Comparison of ENCODE assay signal across 9 cellular contexts in the genomic region with DNA sequence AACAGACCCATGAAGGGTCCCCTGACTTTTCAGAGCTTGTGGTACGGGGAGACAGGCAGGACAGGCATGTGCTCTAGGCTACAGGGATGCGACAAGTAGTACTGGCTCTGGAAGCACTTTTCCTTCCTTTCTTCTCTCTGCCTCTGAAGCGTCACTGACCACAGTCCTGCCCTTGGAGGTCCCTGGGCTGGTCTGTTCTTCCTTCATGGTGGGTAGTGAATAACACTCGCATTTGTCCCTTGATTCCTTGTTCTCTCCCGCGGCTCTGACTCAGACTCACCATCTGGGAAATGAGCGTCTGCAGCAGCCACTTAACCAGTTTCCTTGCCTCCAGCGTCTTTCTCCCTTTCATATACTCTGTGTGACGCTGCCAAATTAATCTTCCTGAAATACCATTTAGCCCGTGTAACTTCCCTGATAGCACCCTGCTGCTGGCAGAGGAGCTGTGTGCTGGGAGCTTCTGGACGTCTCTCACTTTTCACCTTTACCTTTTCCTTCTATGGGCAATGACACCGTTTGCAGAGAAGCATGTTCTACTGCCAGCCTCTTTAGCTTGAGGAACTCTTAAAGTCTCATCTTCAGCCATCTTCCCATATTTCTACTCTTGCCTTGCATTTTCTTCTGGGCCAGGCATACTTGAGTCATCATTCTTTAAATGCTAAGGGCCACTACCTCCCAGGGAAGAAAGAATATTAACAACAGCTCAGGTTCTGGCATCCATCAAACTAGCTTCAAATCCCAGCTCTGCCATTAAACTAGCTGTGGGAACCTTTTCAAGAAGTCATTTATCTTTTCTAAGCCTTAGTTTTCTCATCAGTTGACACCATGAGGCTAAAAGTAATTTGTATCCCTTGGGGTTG. TPM values are rescaled to one million over a fixed set of nuclear protein-coding genes. Genes with fewer than 3 reads are reported as not detected.
DNase-seq lines count a peak whose midpoint lies in the region; TF ChIP-seq lines count a peak whose summit lies in the region.
"Had no signal": no experiment of that assay in that cellular context is flagged by ENCODE, and none has a peak within 500 bp of the region (broad histone marks: within the 10 kb centered on the region; RNA-seq: fewer than 3 reads in every experiment).

No MANE protein-coding gene starts in this region.

- TF ChIP-seq CTCF in PC-9 (conservative IDR thresholded peaks at IDR 0.05) (no peak), nephron progenitor cell (IDR thresholded peaks at IDR 0.05) (no peak), spleen (IDR thresholded peaks at IDR 0.05 in 8 of 11, conservative IDR thresholded peaks at IDR 0.05 in 3 of 11) (no peak)

- peaks cover 5% of the 10 kb centered on the region for H3K4me1 Mint-ChIP-seq in nephron progenitor cell

- H3K27ac ChIP-seq in PC-9 = peak overlapping the region; percentile 86
- H3K27ac ChIP-seq in spleen = peak overlapping the region in 1 of 8 donors; percentile 44

- 76 to 80% (median 79%) methylated on average over 12 of the region's 12 CpGs for WGBS in spleen, 5 donors

- peak overlapping the region; percentile 80 for H2AFZ ChIP-seq in PC-9

- peaks cover 7% of the 10 kb centered on the region for H3K27me3 Mint-ChIP-seq in nephron progenitor cell (ENCODE audit: low read depth, poor library complexity)

- no peak for TF ChIP-seq POLR2A in spleen (IDR thresholded peaks at IDR 0.05)

- intact Hi-C loops in PC-9 (cut with micrococcal nuclease; ENCODE audit: unreplicated experiment) = loop anchor here (1.0 kb wide), 2 partner anchors 8 to 29 kb away; no protein-coding TSS in a partner anchor
- intact Hi-C loops in spleen (cut with DNase I; ENCODE audit: low total_unique reads) = no loop called here

- H3K4me1 ChIP-seq in PC-9 (replicated peaks; ENCODE audit: insufficient read depth) = peaks cover 26% of the 10 kb centered on the region
- H3K4me1 ChIP-seq in spleen = no peaks in the 10 kb centered on the region

- H3K36me3 ChIP-seq in PC-9 (ENCODE audit: low read depth) = no peaks in the 10 kb centered on the region
- H3K36me3 ChIP-seq in spleen = no peaks in the 10 kb centered on the region

- DNase-seq in AG20443 (ENCODE audit: low spot score) (peak; percentile 88), PC-9 (peak; percentile 82 to 99), fibroblast of gingiva (ENCODE audit: low read depth) (peak; percentile 72), nephron progenitor cell (no peak), cerebellar nuclear complex (lab: John Stamatoyannopoulos, UW) (no peak), T-helper 9 cell (no peak), spleen (no peak)
- DNase-seq in activated CD4-positive, alpha-beta T cell treated with anti-CD3 and anti-CD28 coated beads, Interleukin-2, amount 50 U/mL, for 4 hours = no peak
- DNase-seq: stimulated activated CD4-positive, alpha-beta T cell treated with anti-CD3 and anti-CD28 coated beads, Interleukin-4, amount 100 ng/mL, for 1 hour had no signal

- H3K79me2 ChIP-seq in PC-9 (ENCODE audit: low read depth) = no peaks in the 10 kb centered on the region

- H3F3A ChIP-seq in PC-9 (ENCODE audit: insufficient read depth, low read depth) = peaks cover 17% of the 10 kb centered on the region

- peak overlapping the region; percentile 63 for H3K4me2 ChIP-seq in PC-9

- H3K4me3 ChIP-seq in PC-9 = peak overlapping the region; percentile 30; the same call in 1 of the 2 replicates
- H3K4me3 ChIP-seq in spleen = no peak overlapping the region

- H3K9me2 ChIP-seq in PC-9 (ENCODE audit: insufficient read depth) = no peaks in the 10 kb centered on the region

- CTCF ChIA-PET in PC-9 (lab: Charles Lee) = interaction anchor here (0.6 to 1.7 kb wide), 3 partner anchors 25 to 694 kb away, joined by 3 to 13 read pairs (median 10); no protein-coding TSS in a partner anchor

- no peaks in the 10 kb centered on the region; the same call in 1 of the 2 replicates for H3K9me3 ChIP-seq in PC-9 (ENCODE audit: insufficient read depth, low read depth)
- no peaks in the 10 kb centered on the region for H3K9me3 ChIP-seq in spleen

- no peaks in the 10 kb centered on the region for H4K20me1 ChIP-seq in PC-9 (ENCODE audit: insufficient read depth)

- H3K9me3 Mint-ChIP-seq in nephron progenitor cell = no peaks in the 10 kb centered on the region

- H3K27ac Mint-ChIP-seq in nephron progenitor cell = peak overlapping the region; percentile 58

- POLR2A ChIA-PET in PC-9 (lab: Charles Lee; ENCODE audit: unreplicated experiment) = interaction anchor here (0.5 to 0.7 kb wide), 6 partner anchors 9 to 1167 kb away, joined by 3 to 9 read pairs (median 6); a partner anchor contains a TSS

- BruUV-seq in PC-9 (replicated peaks; lab: Mats Ljungman, UMichigan) = TSS peak; percentile 52

- H3K27me3 ChIP-seq in PC-9 (ENCODE audit: insufficient read depth, low read depth) = no peaks in the 10 kb centered on the region
- H3K27me3 ChIP-seq in spleen (replicated peaks in 1 of 7) = peaks cover 0 to 2% (median 0%) of the 10 kb centered on the region in 7 donors

- no peak overlapping the region for H3K4me3 Mint-ChIP-seq in nephron progenitor cell

- peaks cover 48% of the 10 kb centered on the region for H3K36me3 Mint-ChIP-seq in nephron progenitor cell (ENCODE audit: low read depth)

RNA-seq across cellular contexts. Expression of a gene that starts 33.6 kb away (rescaled TPM):
- 21.6 and 31.1 TPM in 2 replicates for total RNA-seq in PC-9 (2021)
- total RNA-seq in spleen = 10 to 100 TPM in 2 of 7 donors, 1 to 10 TPM in 5; 4.4 to 13.4 (median 6.3) TPM
- polyA plus RNA-seq in spleen = 1 to 10 TPM; 1.2 to 3.7 (median 1.9) TPM

Comparison
In these comparisons a context has a peak if more than half of its experiments do, and no peak if none do; other contexts are left out.
1. DNase-seq: peak in AG20443 (single experiment), PC-9 (2 of 2) and fibroblast of gingiva (single experiment); none in nephron progenitor cell (single experiment), cerebellar nuclear complex (0 of 2), activated CD4-positive, alpha-beta T cell treated with anti-CD3 and anti-CD28 coated beads, Interleukin-2, amount 50 U/mL, for 4 hours (0 of 2), T-helper 9 cell (single experiment) and spleen (single experiment).